In genomic region chr22:50602338-50602700, GRCh38 we compare ENCODE assay signal across 22 cellular contexts. TPM values are rescaled to one million over a fixed set of nuclear protein-coding genes. Genes with fewer than 3 reads are reported as not detected.
DNase-seq lines count a peak whose midpoint lies in the region; ATAC-seq and TF ChIP-seq lines count a peak whose summit lies in the region.
"Had no signal": no experiment of that assay in that cellular context is flagged by ENCODE, and none has a peak within 500 bp of the region (broad histone marks: within the 10 kb centered on the region; RNA-seq: fewer than 3 reads in every experiment).

No MANE protein-coding gene starts in this region.

- peak overlapping the region; percentile 59 for H3K4me3 Mint-ChIP-seq in activated CD8-positive, alpha-beta T cell treated with anti-CD3 and anti-CD28 coated beads, Interleukin-2, amount 10 ng/mL, durations not matched to agents 7 days and 5 days
- H3K4me3 Mint-ChIP-seq in activated CD8-positive, alpha-beta T cell treated with anti-CD3 and anti-CD28 coated beads for 36 hours: no peak overlapping the region
- peak overlapping the region; percentile 69 to 70 (median 69) for H3K4me3 Mint-ChIP-seq in T-cell
- H3K4me3 Mint-ChIP-seq in endothelial cell (ENCODE audit: unreplicated experiment): peak overlapping the region; percentile 17
- H3K4me3 Mint-ChIP-seq in osteocyte (ENCODE audit: unreplicated experiment): peak overlapping the region; percentile 69

- DNase-seq in activated CD8-positive, alpha-beta T cell treated with anti-CD3 and anti-CD28 coated beads, Interleukin-2, amount 10 ng/mL, durations not matched to agents 7 days and 5 days: no peak
- DNase-seq in activated CD8-positive, alpha-beta T cell treated with anti-CD3 and anti-CD28 coated beads for 36 hours: no peak
- DNase-seq in T-cell (no peak), endothelial cell (ENCODE audit: low spot score) (no peak), osteocyte (ENCODE audit: extremely low spot score, unreplicated experiment) (no peak), activated gamma-delta T cell treated with Interleukin-2 at 50 U/mL for 16 hours (no peak), C1 segment of cervical spinal cord (lab: John Stamatoyannopoulos, UW) (no peak)
- DNase-seq: activated CD4-positive, alpha-beta T cell treated with anti-CD3 and anti-CD28 coated beads for 4 hours; activated T-cell treated with anti-CD3 and anti-CD28 coated beads for 4 hours; adrenal gland; cerebellar nuclear complex; Karpas-422; NCI-H1417 treated with DMSO at 0.1 percent for 48 hours; RPMI8226; stimulated activated CD4-positive, alpha-beta T cell treated with anti-CD3 and anti-CD28 coated beads, Interleukin-15, amount 100 ng/mL, for 24 hours; stomach; uterus had no signal

- no peak overlapping the region for H3K27ac Mint-ChIP-seq in activated CD8-positive, alpha-beta T cell treated with anti-CD3 and anti-CD28 coated beads, Interleukin-2, amount 10 ng/mL, durations not matched to agents 7 days and 5 days
- no peak overlapping the region for H3K27ac Mint-ChIP-seq in activated CD8-positive, alpha-beta T cell treated with anti-CD3 and anti-CD28 coated beads for 36 hours
- H3K27ac Mint-ChIP-seq in T-cell: no peak overlapping the region
- no peak overlapping the region for H3K27ac Mint-ChIP-seq in endothelial cell (ENCODE audit: unreplicated experiment)
- no peak overlapping the region for H3K27ac Mint-ChIP-seq in osteocyte (ENCODE audit: unreplicated experiment)

- POLR2A ChIA-PET in activated CD8-positive, alpha-beta T cell treated with anti-CD3 and anti-CD28 coated beads, Interleukin-2, amount 10 ng/mL, durations not matched to agents 7 days and 5 days (lab: Charles Lee): interaction anchor here (0.8 to 0.9 kb wide), 3 partner anchors 18 to 77 kb away, joined by 3 to 4 read pairs (median 4); partner anchors contain the start of genes CHKB and SCO2
- POLR2A ChIA-PET in activated CD8-positive, alpha-beta T cell treated with anti-CD3 and anti-CD28 coated beads for 36 hours (lab: Charles Lee): interaction anchor here (0.6 to 1.7 kb wide), 4 partner anchors 20 to 77 kb away, joined by 3 to 5 read pairs (median 4); partner anchors contain the start of genes CHKB, SCO2 and SYCE3
- POLR2A ChIA-PET in T-cell (lab: Charles Lee): no interaction called here

- ATAC-seq in activated CD8-positive, alpha-beta T cell treated with anti-CD3 and anti-CD28 coated beads, Interleukin-2, amount 10 ng/mL, durations not matched to agents 7 days and 5 days: no peak
- no peak for ATAC-seq in activated CD8-positive, alpha-beta T cell treated with anti-CD3 and anti-CD28 coated beads for 36 hours
- no peak for ATAC-seq in T-cell (replicated peaks in 1 of 4)
- no peak for ATAC-seq in GM21619 (IDR thresholded peaks at IDR 0.05; ENCODE audit: unreplicated experiment)
- ATAC-seq: left ventricle myocardium superior had no signal

- H3K27me3 Mint-ChIP-seq in activated CD8-positive, alpha-beta T cell treated with anti-CD3 and anti-CD28 coated beads, Interleukin-2, amount 10 ng/mL, durations not matched to agents 7 days and 5 days (ENCODE audit: low read depth): peaks cover 44% of the 10 kb centered on the region
- peaks cover 35% of the 10 kb centered on the region for H3K27me3 Mint-ChIP-seq in activated CD8-positive, alpha-beta T cell treated with anti-CD3 and anti-CD28 coated beads for 36 hours
- H3K27me3 Mint-ChIP-seq in T-cell (peaks cover 25 to 54% of the 10 kb centered on the region in 2 donors), endothelial cell (ENCODE audit: unreplicated experiment) (peaks cover 21% of the 10 kb centered on the region), osteocyte (ENCODE audit: unreplicated experiment) (peaks cover 8% of the 10 kb centered on the region)

- intact Hi-C loops in activated CD8-positive, alpha-beta T cell treated with anti-CD3 and anti-CD28 coated beads for 36 hours (cut with micrococcal nuclease): no loop called here

- H3K36me3 Mint-ChIP-seq in activated CD8-positive, alpha-beta T cell treated with anti-CD3 and anti-CD28 coated beads, Interleukin-2, amount 10 ng/mL, durations not matched to agents 7 days and 5 days (ENCODE audit: low read depth): peaks cover 1% of the 10 kb centered on the region
- no peaks in the 10 kb centered on the region for H3K36me3 Mint-ChIP-seq in activated CD8-positive, alpha-beta T cell treated with anti-CD3 and anti-CD28 coated beads for 36 hours (ENCODE audit: low read depth)
- H3K36me3 Mint-ChIP-seq in T-cell (peaks cover 3% of the 10 kb centered on the region), endothelial cell (ENCODE audit: low read depth, unreplicated experiment) (peaks cover 3% of the 10 kb centered on the region), osteocyte (ENCODE audit: unreplicated experiment) (no peaks in the 10 kb centered on the region)

- CTCF ChIA-PET in activated CD8-positive, alpha-beta T cell treated with anti-CD3 and anti-CD28 coated beads, Interleukin-2, amount 10 ng/mL, durations not matched to agents 7 days and 5 days (lab: Charles Lee): no interaction called here
- CTCF ChIA-PET in activated CD8-positive, alpha-beta T cell treated with anti-CD3 and anti-CD28 coated beads for 36 hours (lab: Charles Lee): interaction anchor here (1.0 to 1.6 kb wide), 2 partner anchors 19 to 77 kb away, joined by 3 to 5 read pairs; partner anchors contain the start of gene SCO2
- CTCF ChIA-PET in T-cell (lab: Charles Lee): no interaction called here

- no peaks in the 10 kb centered on the region for H3K9me3 Mint-ChIP-seq in activated CD8-positive, alpha-beta T cell treated with anti-CD3 and anti-CD28 coated beads, Interleukin-2, amount 10 ng/mL, durations not matched to agents 7 days and 5 days (ENCODE audit: insufficient read depth)
- H3K9me3 Mint-ChIP-seq in activated CD8-positive, alpha-beta T cell treated with anti-CD3 and anti-CD28 coated beads for 36 hours: no peaks in the 10 kb centered on the region
- H3K9me3 Mint-ChIP-seq in T-cell: no peaks in the 10 kb centered on the region
- no peaks in the 10 kb centered on the region for H3K9me3 Mint-ChIP-seq in endothelial cell (ENCODE audit: unreplicated experiment)
- H3K9me3 Mint-ChIP-seq in osteocyte (ENCODE audit: unreplicated experiment): no peaks in the 10 kb centered on the region

- peaks cover 12% of the 10 kb centered on the region for H3K4me1 Mint-ChIP-seq in activated CD8-positive, alpha-beta T cell treated with anti-CD3 and anti-CD28 coated beads, Interleukin-2, amount 10 ng/mL, durations not matched to agents 7 days and 5 days (ENCODE audit: low read depth)
- H3K4me1 Mint-ChIP-seq in activated CD8-positive, alpha-beta T cell treated with anti-CD3 and anti-CD28 coated beads for 36 hours (ENCODE audit: low read depth): peaks cover 6% of the 10 kb centered on the region
- H3K4me1 Mint-ChIP-seq in T-cell (peaks cover 10 to 17% (median 10%) of the 10 kb centered on the region in 3 donors), endothelial cell (ENCODE audit: unreplicated experiment) (peaks cover 11% of the 10 kb centered on the region), osteocyte (ENCODE audit: unreplicated experiment) (peaks cover 11% of the 10 kb centered on the region)

- no peak for TF ChIP-seq CTCF in activated CD8-positive, alpha-beta T cell treated with anti-CD3 and anti-CD28 coated beads for 36 hours (IDR thresholded peaks at IDR 0.05)
- TF ChIP-seq CTCF in endothelial cell (IDR thresholded peaks at IDR 0.05; ENCODE audit: unreplicated experiment) (no peak), osteocyte (IDR thresholded peaks at IDR 0.05) (no peak)

RNA-seq across cellular contexts. Expression of gene MAPK8IP2, which starts 1.7 kb away (rescaled TPM):
- total RNA-seq in activated CD8-positive, alpha-beta T cell treated with anti-CD3 and anti-CD28 coated beads, Interleukin-2, amount 10 ng/mL, durations not matched to agents 7 days and 5 days: under 1 TPM; 0.29 to 0.31 TPM
- total RNA-seq in activated CD8-positive, alpha-beta T cell treated with anti-CD3 and anti-CD28 coated beads for 36 hours: under 1 TPM; 0.11 TPM
- under 1 TPM; 0.13 to 0.55 (median 0.39) TPM for total RNA-seq in T-cell
- 0.69 TPM for total RNA-seq in endothelial cell (ENCODE audit: unreplicated experiment)
- total RNA-seq in osteocyte: 2.8 and 3.6 TPM in 2 replicates
- total RNA-seq: GM23248 had no signal

RNA-seq across cellular contexts. Expression of gene CHKB, which starts 19.7 kb away (rescaled TPM):
- 100 to 1,000 TPM in 1 of 2 experiments, 10 to 100 TPM in 1; 98.9 to 101 TPM for total RNA-seq in activated CD8-positive, alpha-beta T cell treated with anti-CD3 and anti-CD28 coated beads, Interleukin-2, amount 10 ng/mL, durations not matched to agents 7 days and 5 days
- total RNA-seq in activated CD8-positive, alpha-beta T cell treated with anti-CD3 and anti-CD28 coated beads for 36 hours: 10 to 100 TPM; 55.6 to 60.3 TPM
- total RNA-seq in T-cell: 100 to 1,000 TPM; 151 to 209 (median 203) TPM
- total RNA-seq in endothelial cell (ENCODE audit: unreplicated experiment): 94.6 TPM
- 75.4 and 79.9 TPM in 2 replicates for total RNA-seq in osteocyte

RNA-seq across cellular contexts. Expression of gene CPT1B, which starts 24.1 kb away (rescaled TPM):
- 10 to 100 TPM; 77.4 to 80.9 TPM for total RNA-seq in activated CD8-positive, alpha-beta T cell treated with anti-CD3 and anti-CD28 coated beads, Interleukin-2, amount 10 ng/mL, durations not matched to agents 7 days and 5 days
- total RNA-seq in activated CD8-positive, alpha-beta T cell treated with anti-CD3 and anti-CD28 coated beads for 36 hours: 10 to 100 TPM; 42.9 to 43.7 TPM
- total RNA-seq in T-cell (100 to 1,000 TPM in 1 of 5 donors, 10 to 100 TPM in 4; 61.9 to 113 (median 94.5) TPM), endothelial cell (ENCODE audit: unreplicated experiment) (89.0 TPM), osteocyte (49.8 and 60.7 TPM in 2 replicates)

RNA-seq across cellular contexts. Expression of gene ARSA, which starts 25.6 kb away (rescaled TPM):
- 10 to 100 TPM; 28.8 to 35.1 TPM for total RNA-seq in activated CD8-positive, alpha-beta T cell treated with anti-CD3 and anti-CD28 coated beads, Interleukin-2, amount 10 ng/mL, durations not matched to agents 7 days and 5 days
- total RNA-seq in activated CD8-positive, alpha-beta T cell treated with anti-CD3 and anti-CD28 coated beads for 36 hours: 10 to 100 TPM; 11.6 to 11.8 TPM
- total RNA-seq in T-cell: 100 to 1,000 TPM in 1 of 5 donors, 10 to 100 TPM in 4; 68.3 to 105 (median 90.6) TPM
- total RNA-seq in endothelial cell (ENCODE audit: unreplicated experiment): 59.6 TPM
- 43.5 and 44.0 TPM in 2 replicates for total RNA-seq in osteocyte

RNA-seq across cellular contexts. Expression of gene SYCE3, which starts 39.6 kb away (rescaled TPM):
- not detected for total RNA-seq in activated CD8-positive, alpha-beta T cell treated with anti-CD3 and anti-CD28 coated beads, Interleukin-2, amount 10 ng/mL, durations not matched to agents 7 days and 5 days
- not detected for total RNA-seq in activated CD8-positive, alpha-beta T cell treated with anti-CD3 and anti-CD28 coated beads for 36 hours
- total RNA-seq in T-cell: not detected
- total RNA-seq in endothelial cell (ENCODE audit: unreplicated experiment): not detected
- total RNA-seq in osteocyte: not detected in 2 replicates
- total RNA-seq: A673, fibroblast of villous mesenchyme, GM23248, left ventricle myocardium superior, stomach, uterus had no signal

Comparison
In these comparisons a context has a peak if more than half of its experiments do, and no peak if none do; other contexts are left out.
1. POLR2A ChIA-PET loops: an anchor here in activated CD8-positive, alpha-beta T cell treated with anti-CD3 and anti-CD28 coated beads, Interleukin-2, amount 10 ng/mL, durations not matched to agents 7 days and 5 days (0.8 to 0.9 kb wide) and activated CD8-positive, alpha-beta T cell treated with anti-CD3 and anti-CD28 coated beads for 36 hours (0.6 to 1.7 kb wide); none called in T-cell.